ENCODE assay signal across 8 cellular contexts in the genomic region with DNA sequence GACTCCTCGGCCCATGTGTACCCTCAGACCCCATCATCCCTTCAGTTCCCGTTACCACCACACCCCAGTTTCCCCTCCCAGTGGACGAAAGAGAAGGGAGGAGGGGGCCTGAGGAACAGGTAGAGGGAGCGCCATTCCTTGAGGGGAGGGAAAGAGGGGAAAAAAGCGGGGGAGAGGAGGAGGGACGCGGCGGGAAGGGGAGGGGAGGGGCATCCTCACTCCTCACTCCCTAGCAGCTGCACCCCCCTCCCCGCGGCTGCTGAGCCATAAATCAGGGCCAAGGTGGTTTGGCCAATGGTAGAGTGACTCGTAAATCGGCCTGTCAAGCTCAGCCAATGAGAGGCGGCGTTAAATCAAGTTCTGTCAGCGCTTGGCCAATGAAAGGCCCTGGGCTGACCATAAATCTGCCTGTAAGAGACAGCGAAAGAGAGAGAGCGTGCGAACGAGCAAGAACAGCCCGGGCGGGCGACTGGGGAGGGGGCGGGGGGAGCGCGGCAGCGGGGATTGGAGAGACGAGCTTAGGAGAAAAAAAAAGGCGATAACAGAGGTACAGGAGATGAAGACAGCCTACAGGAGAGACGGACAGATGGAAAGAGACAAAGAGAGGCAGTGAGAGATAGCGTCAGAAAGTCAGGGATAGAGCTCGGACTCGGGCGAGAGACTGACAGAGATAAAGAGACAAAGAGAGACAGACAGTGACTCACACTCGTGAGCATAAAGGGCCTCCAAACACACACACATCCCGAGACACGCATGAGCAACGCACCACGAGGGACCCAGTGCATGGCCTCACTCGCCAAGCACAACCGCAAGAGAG. TPM values are rescaled to one million over a fixed set of nuclear protein-coding genes. Genes with fewer than 3 reads are reported as not detected.
A peak's percentile ranks its signal among the peaks of the same experiment; 100 is the strongest.
DNase-seq lines count a peak whose midpoint lies in the region; ATAC-seq and TF ChIP-seq lines count a peak whose summit lies in the region.

No MANE protein-coding gene starts in this region.

- ATAC-seq in GM21447 (IDR thresholded peaks at IDR 0.05; ENCODE audit: unreplicated experiment) = peak; percentile 97

- H3K27ac ChIP-seq in HUES48 (ENCODE audit: low read depth, low read length) = peak overlapping the region; percentile 81

- peaks cover under 1% of the 10 kb centered on the region for H3K36me3 Mint-ChIP-seq in Calu3 (ENCODE audit: insufficient read depth, unreplicated experiment)

- TF ChIP-seq CTCF in Calu3 (IDR thresholded peaks at IDR 0.05; ENCODE audit: unreplicated experiment) (no peak), epithelial cell of esophagus (IDR thresholded peaks at IDR 0.05; ENCODE audit: insufficient read depth, low read depth, low read length, missing control alignments) (no peak)

- no peak overlapping the region for H3K27ac Mint-ChIP-seq in Calu3 (ENCODE audit: unreplicated experiment)

- H3K9me3 Mint-ChIP-seq in Calu3 (ENCODE audit: low read depth, unreplicated experiment) = no peaks in the 10 kb centered on the region

- CTCF ChIA-PET in Calu3 (lab: Charles Lee) = interaction anchor here (0.6 to 3.5 kb wide), 18 partner anchors 10 to 364 kb away, joined by 3 to 13 read pairs (median 6); a partner anchor contains a TSS

- H3K36me3 ChIP-seq in HUES48 (ENCODE audit: control insufficient read depth, insufficient read depth, low read length) (no peaks in the 10 kb centered on the region), NT2/D1 (ENCODE audit: insufficient read depth, insufficient read length, low read length) (no peaks in the 10 kb centered on the region)

- no TSS peak for BruUV-seq in Calu3 (replicated peaks; lab: Mats Ljungman, UMichigan)

- H3K27me3 ChIP-seq in HUES48 (ENCODE audit: control insufficient read depth, insufficient read depth, low read length) = 0 out of 2 replicates have a peak, but pooled peaks cover 2% of the 10 kb centered on the region
- H3K27me3 ChIP-seq in NT2/D1 (ENCODE audit: insufficient read depth, insufficient read length) = no peaks in the 10 kb centered on the region

- H3K9me3 ChIP-seq in HUES48 (ENCODE audit: control insufficient read depth, insufficient read depth, low read length) = no peaks in the 10 kb centered on the region
- no peaks in the 10 kb centered on the region for H3K9me3 ChIP-seq in NT2/D1 (ENCODE audit: insufficient read depth, low read length)

- intact Hi-C loops in Calu3 (cut with micrococcal nuclease; ENCODE audit: unreplicated experiment) = loop anchor here (2.0 kb wide), 1 partner anchor 34 kb away; a partner anchor contains a TSS

- peaks cover 17% of the 10 kb centered on the region for H3K27me3 Mint-ChIP-seq in Calu3 (ENCODE audit: unreplicated experiment)

- peak overlapping the region; percentile 81 for H3K4me3 ChIP-seq in HUES48 (ENCODE audit: low read depth, low read length)
- H3K4me3 ChIP-seq in NT2/D1 (ENCODE audit: insufficient read length, low read depth) = peak overlapping the region; percentile 66
- H3K4me3 ChIP-seq in epithelial cell of esophagus (ENCODE audit: low read length) = peak overlapping the region; percentile 75

- DNase-seq in Calu3 (peak; percentile 96), NT2/D1 (ENCODE audit: low read depth, low spot score) (peak; percentile 99), epithelial cell of esophagus (ENCODE audit: low read depth) (peak; percentile 99), middle frontal gyrus (ENCODE audit: extremely low spot score, low spot score) (peak; percentile 98)
- DNase-seq in activated CD8-positive, alpha-beta memory T cell treated with anti-CD3 and anti-CD28 coated beads, Interleukin-2, amount 50 U/mL, for 24 hours (ENCODE audit: extremely low read depth) = peak; percentile 82
- peak; percentile 79 to 85 for DNase-seq in stimulated activated CD8-positive, alpha-beta memory T cell treated with anti-CD3 and anti-CD28 coated beads, Interleukin-2, amount 100 ng/mL, for 1 hour (ENCODE audit: low read depth in 2 of 2)

- H3K4me1 ChIP-seq in HUES48 (ENCODE audit: control insufficient read depth, insufficient read depth, low read length) = peaks cover 48% of the 10 kb centered on the region
- peaks cover 24% of the 10 kb centered on the region for H3K4me1 ChIP-seq in NT2/D1 (ENCODE audit: insufficient read depth, insufficient read length)

- H3K9ac ChIP-seq in HUES48 (ENCODE audit: low read depth, low read length) = peak overlapping the region; percentile 63
- H3K9ac ChIP-seq in NT2/D1 (ENCODE audit: insufficient read length, low read depth) = peak overlapping the region; percentile 88

- no peak overlapping the region for H3K4me3 Mint-ChIP-seq in Calu3 (ENCODE audit: low read depth, unreplicated experiment)

- peaks cover 8% of the 10 kb centered on the region for H3K4me1 Mint-ChIP-seq in Calu3 (ENCODE audit: low read depth, unreplicated experiment)

RNA-seq across cellular contexts. Expression of a gene that starts 5.1 kb away (rescaled TPM):
- total RNA-seq in Calu3 (2022) = not detected in 2 replicates

RNA-seq across cellular contexts. Expression of a gene that starts 25.4 kb away (rescaled TPM):
- 9.1 and 9.5 TPM in 2 replicates for total RNA-seq in Calu3 (2022)

RNA-seq across cellular contexts. Expression of a gene that starts 34.2 kb away (rescaled TPM):
- total RNA-seq in Calu3 (2022) = 173 and 190 TPM in 2 replicates

RNA-seq across cellular contexts. Expression of a gene that starts 58.3 kb away (rescaled TPM):
- 0.80 and 1.8 TPM in 2 replicates for total RNA-seq in Calu3 (2022)

RNA-seq across cellular contexts. Expression of a gene that starts 59.9 kb away (rescaled TPM):
- total RNA-seq in Calu3 (2022) = 8.0 and 9.5 TPM in 2 replicates

Comparison
In these comparisons a context has a peak if more than half of its experiments do, and no peak if none do; other contexts are left out.
1. Peak in every context shown above with its lines: DNase-seq, ATAC-seq, H3K4me3 ChIP-seq and H3K27ac ChIP-seq.